ENCODE assay signal across 8 cellular contexts in genomic region chr1:42966688-42967609, GRCh38. TPM values are rescaled to one million over a fixed set of nuclear protein-coding genes. Genes with fewer than 3 reads are reported as not detected.
DNase-seq lines count a peak whose midpoint lies in the region; ATAC-seq, FAIRE-seq and TF ChIP-seq lines count a peak whose summit lies in the region.

No MANE protein-coding gene starts in this region.

- peak overlapping the region; percentile 46 for H2BK5ac ChIP-seq in H1 (ENCODE audit: low read depth, low read length)

- no peak for DNase-seq in stimulated activated naive CD8-positive, alpha-beta T cell treated with anti-CD3 and anti-CD28 coated beads, Interleukin-15, Interleukin-2, amounts not matched to agents 100 U/mL and 50 U/mL, for 24 hours
- no peak for DNase-seq in stimulated activated naive CD8-positive, alpha-beta T cell treated with anti-CD3 and anti-CD28 coated beads, Interleukin-15, amount 100 ng/mL, for 72 hours
- DNase-seq in NCI-H748 treated with DMSO at 0.1 percent for 48 hours (lab: John Stamatoyannopoulos, UW), result peak; percentile 99
- peak; percentile 63 to 70 for DNase-seq in H1 (ENCODE audit: low read depth in 1 of 2, low spot score in 2 of 2)
- DNase-seq in pancreas, result peak in 4 of 6 donors; percentile 42 to 70 (median 56)
- DNase-seq in ecto neural progenitor cell (ENCODE audit: low spot score), result no peak

- peak overlapping the region; percentile 52; the same call in 1 of the 2 replicates for H2BK12ac ChIP-seq in H1 (ENCODE audit: low read depth, low read length)

- H3K18ac ChIP-seq in H1 (ENCODE audit: extremely low read depth, low read length), result peak overlapping the region; percentile 93

- peak overlapping the region; percentile 19 for H2BK120ac ChIP-seq in H1 (replicated peaks; ENCODE audit: low read depth, low read length)

- peak; percentile 27 to 34; a peak in 2 of 3 replicates for TF ChIP-seq POLR2A in H1 (IDR thresholded peaks at IDR 0.05; ENCODE audit: control extremely low read depth in 1 of 2, low read depth in 2 of 2, low read length in 2 of 2)

- no peak overlapping the region for H3K4me3 Mint-ChIP-seq in stimulated activated naive CD8-positive, alpha-beta T cell treated with anti-CD3 and anti-CD28 coated beads, Interleukin-15, amount 100 ng/mL, for 72 hours

- H3K9me3 Mint-ChIP-seq in stimulated activated naive CD8-positive, alpha-beta T cell treated with anti-CD3 and anti-CD28 coated beads, Interleukin-15, amount 100 ng/mL, for 72 hours, result no peaks in the 10 kb centered on the region

- intact Hi-C loops in pancreas (cut with DNase I), result no loop called here

- H3K9me3 ChIP-seq in H1 (ENCODE audit: insufficient read depth in 2 of 2, low read depth in 1 of 2, low read length in 1 of 2), result no peaks in the 10 kb centered on the region
- no peaks in the 10 kb centered on the region for H3K9me3 ChIP-seq in pancreas

- peak overlapping the region in 3 of 4 experiments; percentile 24 to 45 (median 30); a peak in 4 of 7 replicates for H3K9ac ChIP-seq in H1 (replicated peaks in 1 of 4; ENCODE audit: extremely low read depth in 1 of 4, low read depth in 3 of 4, low read length in 3 of 4)

- H4K8ac ChIP-seq in H1 (ENCODE audit: extremely low read depth, insufficient read depth, low read length), result no peak overlapping the region

- H3K4ac ChIP-seq in H1 (replicated peaks; ENCODE audit: insufficient read length, low read depth, low read length), result peak overlapping the region; percentile 46

- TF ChIP-seq RAD21 in H1 (IDR thresholded peaks at IDR 0.05 in 1 of 2, conservative IDR thresholded peaks at IDR 0.05 in 1 of 2; ENCODE audit: low read depth in 2 of 2, low read length in 2 of 2), result no peak

- no peaks in the 10 kb centered on the region for H3K79me2 ChIP-seq in H1 (ENCODE audit: control insufficient read depth in 1 of 2, insufficient read depth in 2 of 2, low read length in 2 of 2)

- peaks cover 25% of the 10 kb centered on the region for H3K4me1 Mint-ChIP-seq in stimulated activated naive CD8-positive, alpha-beta T cell treated with anti-CD3 and anti-CD28 coated beads, Interleukin-15, amount 100 ng/mL, for 72 hours

- H3K4me2 ChIP-seq in H1 (ENCODE audit: insufficient read depth in 1 of 2, low read depth in 2 of 2, low read length in 2 of 2), result peak overlapping the region; percentile 19 to 23; a peak in 3 of 4 replicates

- H3K36me3 ChIP-seq in H1 (ENCODE audit: control insufficient read depth in 2 of 4, insufficient read depth in 4 of 4, low read length in 3 of 4) (peaks cover 0 to 3% (median 0%) of the 10 kb centered on the region in 4 experiments; a peak in 2 of 8 replicates), pancreas (no peaks in the 10 kb centered on the region)

- TF ChIP-seq CTCF in H1 (IDR thresholded peaks at IDR 0.05; ENCODE audit: control extremely low read depth in 1 of 3, insufficient read depth in 1 of 3, low read depth in 1 of 3, low read length in 3 of 3), result no peak
- no peak for TF ChIP-seq CTCF in pancreas (IDR thresholded peaks at IDR 0.05)

- no peak for TF ChIP-seq EP300 in H1 (IDR thresholded peaks at IDR 0.05; ENCODE audit: borderline replicate concordance in 1 of 2, low read depth in 2 of 2, low read length in 2 of 2)

- peak overlapping the region; percentile 72 for H2BK20ac ChIP-seq in H1 (ENCODE audit: low read length)

- FAIRE-seq in H1 (lab: Jason Lieb, UNC) (peak; percentile 77), pancreas (lab: Jason Lieb, UNC) (no peak)

- H3K79me1 ChIP-seq in H1 (ENCODE audit: low read depth, low read length), result no peaks in the 10 kb centered on the region; the same call in 1 of the 2 replicates

- no peak overlapping the region for H3K27ac Mint-ChIP-seq in stimulated activated naive CD8-positive, alpha-beta T cell treated with anti-CD3 and anti-CD28 coated beads, Interleukin-15, amount 100 ng/mL, for 72 hours

- peak overlapping the region in 1 of 4 experiments; percentile 1; a peak in 1 of 8 replicates for H3K4me3 ChIP-seq in H1 (ENCODE audit: extremely low read depth in 1 of 4, insufficient read depth in 2 of 4, low read depth in 3 of 4, low read length in 4 of 4)
- no peak overlapping the region for H3K4me3 ChIP-seq in pancreas

- H4K91ac ChIP-seq in H1 (replicated peaks; ENCODE audit: insufficient read length, low read length), result peak overlapping the region; percentile 90

- H3K23me2 ChIP-seq in H1 (ENCODE audit: low read depth, low read length), result no peaks in the 10 kb centered on the region

- H3K27ac ChIP-seq in H1 (ENCODE audit: low read depth, low read length), result peak overlapping the region; percentile 76
- H3K27ac ChIP-seq in pancreas, result peak overlapping the region in 2 of 4 donors; percentile 15 to 36

- peak overlapping the region; percentile 52 for H3K56ac ChIP-seq in H1 (replicated peaks; ENCODE audit: insufficient read length, low read depth, low read length)

- peaks cover 15 to 24% (median 19%) of the 10 kb centered on the region in 4 experiments for H3K4me1 ChIP-seq in H1 (replicated peaks in 1 of 4; ENCODE audit: control insufficient read depth in 3 of 4, insufficient read depth in 4 of 4, low read length in 3 of 4)
- H3K4me1 ChIP-seq in pancreas, result peaks cover 0 to 4% (median 3%) of the 10 kb centered on the region in 3 donors

- peaks cover 8% of the 10 kb centered on the region for H3K27me3 Mint-ChIP-seq in stimulated activated naive CD8-positive, alpha-beta T cell treated with anti-CD3 and anti-CD28 coated beads, Interleukin-15, amount 100 ng/mL, for 72 hours

- 0 out of 2 replicates have a peak overlapping the region, but pooled peaks have one; percentile 1 for H2BK15ac ChIP-seq in H1 (ENCODE audit: low read length)

- POLR2A ChIA-PET in H1 (lab: Charles Lee; ENCODE audit: partially characterized antibody), result interaction anchor here (0.8 to 2.1 kb wide), 13 partner anchors 8 to 92 kb away, joined by 3 to 10 read pairs (median 5); partner anchors contain the start of gene SLC2A1

- H2AFZ ChIP-seq in H1 (ENCODE audit: low read length), result no peak overlapping the region

- no peaks in the 10 kb centered on the region for H3K27me3 ChIP-seq in H1 (replicated peaks in 1 of 4; ENCODE audit: control insufficient read depth in 3 of 4, extremely low read depth in 1 of 4, insufficient read depth in 3 of 4, low read length in 3 of 4)
- H3K27me3 ChIP-seq in pancreas, result no peaks in the 10 kb centered on the region

- no peak overlapping the region for H3K23ac ChIP-seq in H1 (ENCODE audit: insufficient read length)

- peak overlapping the region; percentile 34 for H4K5ac ChIP-seq in H1 (ENCODE audit: insufficient read length, low read depth, low read length)

- ATAC-seq in stimulated activated naive CD8-positive, alpha-beta T cell treated with anti-CD3 and anti-CD28 coated beads, Interleukin-15, Interleukin-2, amounts not matched to agents 100 U/mL and 50 U/mL, for 24 hours, result peak; percentile 63
- no peak for ATAC-seq in stimulated activated naive CD8-positive, alpha-beta T cell treated with anti-CD3 and anti-CD28 coated beads, Interleukin-15, amount 100 ng/mL, for 72 hours
- ATAC-seq in pancreas (peak; percentile 79 to 96 (median 93)), GM18861 (IDR thresholded peaks at IDR 0.05; ENCODE audit: unreplicated experiment) (no peak), GM19397 (IDR thresholded peaks at IDR 0.05; ENCODE audit: unreplicated experiment) (no peak)

- H2AK5ac ChIP-seq in H1 (ENCODE audit: low read depth, low read length), result 0 out of 2 replicates have a peak overlapping the region, but pooled peaks have one; percentile 61

- H3K14ac ChIP-seq in H1 (ENCODE audit: insufficient read length), result no peak overlapping the region

- CTCF ChIA-PET in H1 (lab: Charles Lee; ENCODE audit: partially characterized antibody), result interaction anchor here (0.6 to 1.6 kb wide), 8 partner anchors 10 to 839 kb away, joined by 3 to 7 read pairs (median 4); no protein-coding TSS in a partner anchor

- no peaks in the 10 kb centered on the region for H4K20me1 ChIP-seq in H1 (replicated peaks in 1 of 2; ENCODE audit: control insufficient read depth in 1 of 2, insufficient read depth in 2 of 2, low read length in 2 of 2)

- 42% methylated on average over 10 of the region's 10 CpGs; no CpG with 5 or more reads in 1 of the 2 experiments for WGBS in H1 (ENCODE audit: extremely low coverage in 1 of 2, insufficient coverage in 1 of 2, insufficient read length in 1 of 2, insufficient replicate concordance in 2 of 2, low coverage in 1 of 2, low lambda C conversion rate in 2 of 2, missing lambda C conversion rate in 1 of 2), 2 experiments
- WGBS in pancreas, 2 donors, result 59 to 61% methylated on average over 10 of the region's 10 CpGs

TF ChIP-seq in H1, 55 proteins besides CTCF, POLR2A, EP300 and RAD21 (continues in another document):
- TF ChIP-seq TEAD4 (IDR thresholded peaks at IDR 0.05; ENCODE audit: low read depth, low read length) (no peak), NANOG (IDR thresholded peaks at IDR 0.05; ENCODE audit: insufficient read depth, low read depth, low read length, poor library complexity, severe bottlenecking) (no peak), SAP30 (IDR thresholded peaks at IDR 0.05; ENCODE audit: insufficient read depth, insufficient replicate concordance, low read length) (no peak), USF2 (IDR thresholded peaks at IDR 0.05; ENCODE audit: low read length) (no peak), SIRT6 (IDR thresholded peaks at IDR 0.05; ENCODE audit: low read length) (no peak), FOSL1 (IDR thresholded peaks at IDR 0.05; ENCODE audit: insufficient read depth, low read depth, low read length) (no peak), MAFK (IDR thresholded peaks at IDR 0.05; ENCODE audit: low read depth, low read length) (peak; percentile 95), SIN3A (conservative IDR thresholded peaks at IDR 0.05 in 1 of 2, IDR thresholded peaks at IDR 0.05 in 1 of 2; ENCODE audit: low read depth in 1 of 2, low read length in 2 of 2) (peak in 1 of 2 experiments; percentile 71; a peak in 1 of 4 replicates)

RNA-seq across cellular contexts. Expression of gene SLC2A1, which starts 8.3 kb away (rescaled TPM):
- total RNA-seq in H1 (2021; fragmentation: NEBNext Ultra II Directional; extraction: Animal tissue kit (Norgen Biotek cat#: 25700)), result 230 and 239 TPM in 2 replicates
- polyA plus RNA-seq in H1 (2011; rRNA removed) (308 and 434 TPM in 2 replicates), pancreas (1 to 10 TPM; 3.0 to 9.2 TPM)
- 236 TPM for polyA plus RNA-seq in H1 (2011; cell fraction: cytosol; rRNA removed)
- polyA plus RNA-seq in H1 (2011; cell fraction: nucleus; rRNA removed), result 357 TPM
- 162 to 242 TPM (median 209 TPM) in 4 replicates for polyA plus RNA-seq in H1 (2012, experiment 1 of 2)
- 247 TPM for polyA plus RNA-seq in H1 (2012, experiment 2 of 2)
- 529 TPM for polyA plus RNA-seq in H1 (2013, experiment 1 of 2)
- polyA plus RNA-seq in H1 (2013, experiment 2 of 2), result 510 TPM
- polyA minus RNA-seq in H1 (2011; rRNA and poly(A)+ RNA removed), result 208 and 234 TPM in 2 replicates
- 142 TPM for polyA minus RNA-seq in H1 (2011; cell fraction: cytosol; rRNA and poly(A)+ RNA removed)
- polyA minus RNA-seq in H1 (2011; cell fraction: nucleus; rRNA and poly(A)+ RNA removed), result 197 TPM
- 10 to 100 TPM in 1 of 6 donors, 1 to 10 TPM in 5; 1.6 to 10.9 (median 6.8) TPM for total RNA-seq in pancreas

Comparison
In these comparisons a context has a peak if more than half of its experiments do, and no peak if none do; other contexts are left out.
1. ATAC-seq: peak in stimulated activated naive CD8-positive, alpha-beta T cell treated with anti-CD3 and anti-CD28 coated beads, Interleukin-15, Interleukin-2, amounts not matched to agents 100 U/mL and 50 U/mL, for 24 hours (single experiment) and pancreas (4 of 4); none in stimulated activated naive CD8-positive, alpha-beta T cell treated with anti-CD3 and anti-CD28 coated beads, Interleukin-15, amount 100 ng/mL, for 72 hours (single experiment), GM18861 (single experiment) and GM19397 (single experiment).
2. DNase-seq: peak in NCI-H748 treated with DMSO at 0.1 percent for 48 hours (single experiment), H1 (2 of 2) and pancreas (4 of 6); none in stimulated activated naive CD8-positive, alpha-beta T cell treated with anti-CD3 and anti-CD28 coated beads, Interleukin-15, Interleukin-2, amounts not matched to agents 100 U/mL and 50 U/mL, for 24 hours (single experiment), stimulated activated naive CD8-positive, alpha-beta T cell treated with anti-CD3 and anti-CD28 coated beads, Interleukin-15, amount 100 ng/mL, for 72 hours (0 of 2) and ecto neural progenitor cell (single experiment).
3. RNA of gene SLC2A1, which starts 8.3 kb away (total RNA-seq): 230 to 239 TPM in H1; 1.6 to 10.9 TPM in pancreas; every median in the first group is over 10 times any median in the second.